ENCODE assay signal across 20 cellular contexts in genomic region chr4:142314686-142315085, GRCh38.
A peak's percentile ranks its signal among the peaks of the same experiment; 100 is the strongest.
DNase-seq lines count a peak whose midpoint lies in the region; ATAC-seq and TF ChIP-seq lines count a peak whose summit lies in the region.
"Had no signal": no experiment of that assay in that cellular context is flagged by ENCODE, and none has a peak within 500 bp of the region (broad histone marks: within the 10 kb centered on the region; RNA-seq: fewer than 3 reads in every experiment).

No MANE protein-coding gene starts in this region.

- peaks cover 3 to 27% of the 10 kb centered on the region in 2 donors for H3K36me3 Mint-ChIP-seq in activated T-cell treated with anti-CD3 and anti-CD28 coated beads, Interleukin-2, amount 50 U/mL, for 72 hours (ENCODE audit: insufficient read depth in 2 of 2)
- H3K36me3 Mint-ChIP-seq: natural killer cell had no signal

- no peaks in the 10 kb centered on the region for H3K79me2 ChIP-seq in smooth muscle cell (ENCODE audit: low read depth)

- H2AFZ ChIP-seq in smooth muscle cell (ENCODE audit: low read depth) = no peak overlapping the region

- no peak for TF ChIP-seq CTCF in smooth muscle cell (IDR thresholded peaks at IDR 0.05; ENCODE audit: borderline replicate concordance, insufficient read depth, poor library complexity, severe bottlenecking)

- H3K4me1 Mint-ChIP-seq in activated T-cell treated with anti-CD3 and anti-CD28 coated beads, Interleukin-2, amount 50 U/mL, for 72 hours (ENCODE audit: low read depth) = peaks cover 48% of the 10 kb centered on the region
- H3K4me1 Mint-ChIP-seq: natural killer cell had no signal

- H4K20me1 ChIP-seq in smooth muscle cell (ENCODE audit: low read depth) = no peaks in the 10 kb centered on the region

- DNase-seq in activated T-cell treated with anti-CD3 and anti-CD28 coated beads, Interleukin-2, amount 50 U/mL, for 72 hours = no peak
- no peak for DNase-seq in activated T-cell treated with anti-CD3 and anti-CD28 coated beads, Interleukin-2, amount 50 U/mL, for 1 hour
- peak; percentile 77 for DNase-seq in HT-29 (ENCODE audit: low spot score)
- DNase-seq in renal cortical epithelial cell (ENCODE audit: low read depth) = peak; percentile 26
- no peak for DNase-seq in smooth muscle cell (lab: John Stamatoyannopoulos, UW; ENCODE audit: unreplicated experiment)
- DNase-seq in germinal center (ENCODE audit: low spot score) = no peak
- DNase-seq: activated CD4-positive, alpha-beta T cell treated with anti-CD3 and anti-CD28 coated beads, Interleukin-2, amount 50 U/mL, for 4 hours; dorsolateral prefrontal cortex; esophagus squamous epithelium; MV-4-11; natural killer cell; NCI-H1930; NCI-H748 treated with DMSO at 0.1 percent for 48 hours; posterior cingulate gyrus; stimulated activated CD4-positive, alpha-beta T cell treated with anti-CD3 and anti-CD28 coated beads, Interleukin-4, amount 100 ng/mL, for 24 hours had no signal

- peak overlapping the region in 1 of 2 donors; percentile 56 for H3K4me3 Mint-ChIP-seq in activated T-cell treated with anti-CD3 and anti-CD28 coated beads, Interleukin-2, amount 50 U/mL, for 72 hours
- H3K4me3 Mint-ChIP-seq: natural killer cell had no signal

- no peak for ATAC-seq in activated T-cell treated with anti-CD3 and anti-CD28 coated beads, Interleukin-2, amount 50 U/mL, for 72 hours (replicated peaks in 1 of 2)
- ATAC-seq in HG03097 (IDR thresholded peaks at IDR 0.05; ENCODE audit: low FRiP score, unreplicated experiment) = no peak
- ATAC-seq: natural killer cell, SK-N-SH treated with all-trans-retinoic acid at 6 μM for 48 hours had no signal

- H3K4me1 ChIP-seq in endocrine pancreas (ENCODE audit: control insufficient read depth, insufficient read depth, low read length) (peaks cover 17% of the 10 kb centered on the region), smooth muscle cell (ENCODE audit: low read depth) (no peaks in the 10 kb centered on the region)

- no peaks in the 10 kb centered on the region for H3K27me3 ChIP-seq in endocrine pancreas (ENCODE audit: control insufficient read depth, insufficient read depth, low read length)
- H3K27me3 ChIP-seq in smooth muscle cell (ENCODE audit: low read depth) = no peaks in the 10 kb centered on the region
- H3K27me3 ChIP-seq: cardiac muscle cell, dorsolateral prefrontal cortex, esophagus squamous epithelium, Peyer's patch had no signal

- H3K36me3 ChIP-seq in endocrine pancreas (ENCODE audit: control insufficient read depth, insufficient read depth, low read length) (no peaks in the 10 kb centered on the region), smooth muscle cell (ENCODE audit: low read depth) (no peaks in the 10 kb centered on the region)
- H3K36me3 ChIP-seq: cardiac muscle cell, esophagus squamous epithelium, Peyer's patch had no signal

- peak overlapping the region; percentile 29 for H3K27ac Mint-ChIP-seq in activated T-cell treated with anti-CD3 and anti-CD28 coated beads, Interleukin-2, amount 50 U/mL, for 72 hours
- H3K27ac Mint-ChIP-seq: natural killer cell had no signal

- WGBS in smooth muscle cell (ENCODE audit: low lambda C conversion rate) = 92% methylated on average over 7 of the region's 7 CpGs

- no peaks in the 10 kb centered on the region for H3K9me3 Mint-ChIP-seq in activated T-cell treated with anti-CD3 and anti-CD28 coated beads, Interleukin-2, amount 50 U/mL, for 72 hours

- H3F3A ChIP-seq in smooth muscle cell (ENCODE audit: low read depth) = no peaks in the 10 kb centered on the region

- H3K4me3 ChIP-seq in endocrine pancreas (ENCODE audit: control insufficient read depth, insufficient read depth, low read length) = peak overlapping the region; percentile 74
- H3K4me3 ChIP-seq in smooth muscle cell = no peak overlapping the region
- H3K4me3 ChIP-seq: cardiac muscle cell, dorsolateral prefrontal cortex, esophagus squamous epithelium had no signal

- H3K9me3 ChIP-seq in endocrine pancreas (ENCODE audit: control insufficient read depth, low read length) (no peaks in the 10 kb centered on the region), smooth muscle cell (replicated peaks; ENCODE audit: low read depth) (no peaks in the 10 kb centered on the region)
- H3K9me3 ChIP-seq: esophagus squamous epithelium, Peyer's patch had no signal

- no peaks in the 10 kb centered on the region for H3K27me3 Mint-ChIP-seq in activated T-cell treated with anti-CD3 and anti-CD28 coated beads, Interleukin-2, amount 50 U/mL, for 72 hours (ENCODE audit: low read depth)

- no peak overlapping the region for H3K4me2 ChIP-seq in smooth muscle cell

- peak overlapping the region; percentile 38 for H3K9ac ChIP-seq in endocrine pancreas (ENCODE audit: control insufficient read depth, insufficient read depth, low read length)
- no peak overlapping the region for H3K9ac ChIP-seq in smooth muscle cell (ENCODE audit: low read depth)

- no peak overlapping the region for H3K27ac ChIP-seq in smooth muscle cell (ENCODE audit: low read depth)
- H3K27ac ChIP-seq: cardiac muscle cell, dorsolateral prefrontal cortex, esophagus squamous epithelium had no signal

Comparison
In these comparisons a context has a peak if more than half of its experiments do, and no peak if none do; other contexts are left out.
1. DNase-seq: peak in HT-29 (single experiment) and renal cortical epithelial cell (single experiment); none in activated T-cell treated with anti-CD3 and anti-CD28 coated beads, Interleukin-2, amount 50 U/mL, for 72 hours (0 of 2), activated T-cell treated with anti-CD3 and anti-CD28 coated beads, Interleukin-2, amount 50 U/mL, for 1 hour (single experiment), smooth muscle cell (single experiment) and germinal center (single experiment).